Comparison of ENCODE assay signal across 6 cellular contexts in the genomic region with DNA sequence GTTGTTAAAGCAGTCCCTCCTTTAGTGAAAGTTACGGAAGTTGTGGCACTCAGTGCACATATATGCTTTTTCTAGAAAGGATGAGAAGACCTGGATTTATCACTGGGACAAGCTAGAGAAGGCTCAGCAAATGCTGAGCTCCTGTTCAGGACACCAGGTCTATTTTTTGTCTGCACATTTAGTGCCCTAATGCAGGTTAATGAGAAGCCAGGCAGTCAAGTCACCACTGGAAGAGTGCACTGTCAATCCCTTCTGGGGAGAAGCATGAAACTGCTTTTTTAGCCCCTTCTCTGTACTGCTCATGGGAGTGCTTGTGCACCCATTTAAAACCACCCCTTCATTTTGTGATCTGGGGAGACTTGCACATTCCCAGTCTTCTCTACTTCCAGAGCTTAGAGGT.
"Had no signal": no experiment of that assay in that cellular context is flagged by ENCODE, and none has a peak within 500 bp of the region (broad histone marks: within the 10 kb centered on the region; RNA-seq: fewer than 3 reads in every experiment).

No MANE protein-coding gene starts in this region.

- H3K4me2 ChIP-seq: GM23338 had no signal

- H2AFZ ChIP-seq: GM23338 had no signal

- H3K4me3 ChIP-seq: GM23338 had no signal

- FAIRE-seq: H1, H54 had no signal

- H3K27ac ChIP-seq: HL-60 had no signal

- DNase-seq: H9, HCEC 1CT had no signal

- ATAC-seq: GM23338 had no signal
